Comparison of ENCODE assay signal across 9 cellular contexts in genomic region chr11:84899740-84900139, GRCh38.
DNase-seq lines count a peak whose midpoint lies in the region; ATAC-seq and TF ChIP-seq lines count a peak whose summit lies in the region.
"Had no signal": no experiment of that assay in that cellular context is flagged by ENCODE, and none has a peak within 500 bp of the region (broad histone marks: within the 10 kb centered on the region; RNA-seq: fewer than 3 reads in every experiment).

No MANE protein-coding gene starts in this region.

- H3K4me3 ChIP-seq in GM12865 (ENCODE audit: low read depth, low read length) = no peak overlapping the region
- no peak overlapping the region for H3K4me3 ChIP-seq in kidney epithelial cell (ENCODE audit: low read depth, low read length)

- ATAC-seq in HG02623 (IDR thresholded peaks at IDR 0.05; ENCODE audit: unreplicated experiment) (peak; percentile 57), HG03442 (IDR thresholded peaks at IDR 0.05; ENCODE audit: unreplicated experiment) (no peak), GM21737 (IDR thresholded peaks at IDR 0.05; ENCODE audit: unreplicated experiment) (no peak)
- ATAC-seq: Right ventricle myocardium inferior had no signal

- DNase-seq in GM12865 (ENCODE audit: low read depth) (peak; percentile 5), SK-MEL-5 (ENCODE audit: low read depth, low spot score) (peak; percentile 20), kidney epithelial cell (ENCODE audit: low read depth) (no peak), NCI-H128 (lab: John Stamatoyannopoulos, UW; ENCODE audit: unreplicated experiment) (no peak), posterior cingulate gyrus (no peak)

- in situ Hi-C loops in SK-MEL-5 (cut with HindIII; ENCODE audit: low pct_unique_long_range_greater_than_20kb, low sequenced_read_pairs) = no loop called here

- no peaks in the 10 kb centered on the region for H3K36me3 ChIP-seq in kidney epithelial cell (ENCODE audit: control insufficient read depth, insufficient read depth, low read length)

- peak; percentile 16 for TF ChIP-seq CTCF in GM12865 (IDR thresholded peaks at IDR 0.05; ENCODE audit: insufficient read depth, low read depth, low read length, missing control alignments)
- TF ChIP-seq CTCF in kidney epithelial cell (IDR thresholded peaks at IDR 0.05; ENCODE audit: insufficient read depth, low read length, poor library complexity, severe bottlenecking) = peak; percentile 45

- no peaks in the 10 kb centered on the region for H3K27me3 ChIP-seq in kidney epithelial cell (ENCODE audit: control insufficient read depth, insufficient read depth, low read length)

- intact Hi-C loops in posterior cingulate gyrus (cut with DNase I) = no loop called here

Comparison
In these comparisons a context has a peak if more than half of its experiments do, and no peak if none do; other contexts are left out.
1. DNase-seq: peak in GM12865 (single experiment) and SK-MEL-5 (single experiment); none in kidney epithelial cell (single experiment), NCI-H128 (single experiment) and posterior cingulate gyrus (0 of 10).